Comparison of ENCODE assay signal across 18 cellular contexts in the genomic region with DNA sequence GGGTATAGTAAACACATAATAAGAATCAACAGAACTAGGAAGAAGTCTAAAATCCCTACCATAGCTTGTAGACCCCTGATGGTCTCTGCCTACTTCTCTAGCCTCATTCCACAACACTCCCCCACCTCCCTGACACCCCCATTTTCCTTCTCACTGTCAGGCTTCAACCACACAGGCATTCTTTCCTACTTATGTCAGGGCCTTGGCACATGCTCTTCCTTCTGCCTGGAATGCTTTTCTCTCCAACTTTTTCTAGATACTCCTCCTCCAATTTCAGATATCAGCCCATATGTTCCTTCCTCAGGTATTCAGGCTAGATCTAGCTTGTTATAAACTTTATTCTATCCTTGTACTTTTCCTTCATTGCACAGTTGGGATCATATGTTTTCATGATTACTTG.
"Had no signal": no experiment of that assay in that cellular context is flagged by ENCODE, and none has a peak within 500 bp of the region (broad histone marks: within the 10 kb centered on the region; RNA-seq: fewer than 3 reads in every experiment).

No MANE protein-coding gene starts in this region.

- H3K4me3 ChIP-seq: colonic mucosa, dorsolateral prefrontal cortex, gastroesophageal sphincter, heart right ventricle, left lung, sigmoid colon, smooth muscle cell, vagina had no signal

- DNase-seq: activated CD4-positive, alpha-beta T cell treated with anti-CD3 and anti-CD28 coated beads, Interleukin-2, amount 10 ng/mL, durations not matched to agents 24 days and 14 days; activated CD8-positive, alpha-beta T cell treated with anti-CD3 and anti-CD28 coated beads for 36 hours; activated gamma-delta T cell; anterior cingulate cortex; colonic mucosa; dorsolateral prefrontal cortex; effector memory CD8-positive, alpha-beta T cell; heart right ventricle; left lung; natural killer cell; retina; sigmoid colon; stimulated activated CD4-positive, alpha-beta T cell treated with anti-CD3 and anti-CD28 coated beads, Interleukin-15, amount 100 ng/mL, for 24 hours had no signal

- FAIRE-seq: bronchial epithelial cell, endothelial cell of umbilical vein had no signal
